ENCODE assay signal across 8 cellular contexts in genomic region chr19:49665301-49666119, GRCh38. TPM values are rescaled to one million over a fixed set of nuclear protein-coding genes. Genes with fewer than 3 reads are reported as not detected.
DNase-seq lines count a peak whose midpoint lies in the region; ATAC-seq lines count a peak whose summit lies in the region.

Gene BCL2L12, plus strand, starts transcription at chr19:49665933. Its CDS starts 760 bp downstream, at chr19:49666693.
Gene IRF3, minus strand, starts transcription at chr19:49665857. Its CDS starts 1,019 bp downstream, at chr19:49664838.

- peak within 1 kb of the TSS; percentile 77 for H3K27ac ChIP-seq in CD8-positive, alpha-beta memory T cell (ENCODE audit: low read depth, low read length)

- H3K27me3 Mint-ChIP-seq in CD8-positive, alpha-beta memory T cell = no peaks in the 10 kb centered on the region

- H3K4me1 Mint-ChIP-seq in CD8-positive, alpha-beta memory T cell = peaks cover 28 to 44% (median 40%) of the 10 kb centered on the region in 3 donors

- H3K4me1 ChIP-seq in CD8-positive, alpha-beta memory T cell (ENCODE audit: insufficient read depth, low read length) = peaks cover 29% of the 10 kb centered on the region

- no peaks in the 10 kb centered on the region for H3K9me3 ChIP-seq in CD8-positive, alpha-beta memory T cell (ENCODE audit: low read length)

- POLR2A ChIA-PET in CD8-positive, alpha-beta memory T cell (lab: Charles Lee) = interaction anchor here (0.6 to 3.9 kb wide), 12 partner anchors 9 to 897 kb away, joined by 3 to 61 read pairs (median 6); partner anchors contain the start of genes NOSIP, PRMT1, PRRG2 and RRAS
- POLR2A ChIA-PET in activated CD8-positive, alpha-beta memory T cell treated with anti-CD3 and anti-CD28 coated beads for 36 hours (lab: Charles Lee) = interaction anchor here (0.5 to 3.1 kb wide), 5 partner anchors 10 to 137 kb away, joined by 3 to 29 read pairs (median 7); partner anchors contain the start of genes NOSIP, PRMT1 and RRAS

- H3K27me3 ChIP-seq in CD8-positive, alpha-beta memory T cell (ENCODE audit: insufficient read depth, low read length, poor library complexity, severe bottlenecking) = no peaks in the 10 kb centered on the region

- H3K9me3 Mint-ChIP-seq in CD8-positive, alpha-beta memory T cell = no peaks in the 10 kb centered on the region

- peak within 1 kb of the TSS; percentile 74 to 100 (median 98) for H3K27ac Mint-ChIP-seq in CD8-positive, alpha-beta memory T cell

- H3K4me3 ChIP-seq in CD8-positive, alpha-beta memory T cell (ENCODE audit: low read length) = peak within 1 kb of the TSS; percentile 99

- peaks cover 16% of the 10 kb centered on the region for H3K36me3 ChIP-seq in CD8-positive, alpha-beta memory T cell (ENCODE audit: insufficient read depth, low read length)

- CTCF ChIA-PET in CD8-positive, alpha-beta memory T cell (lab: Charles Lee) = interaction anchor here (1.6 to 3.7 kb wide), 3 partner anchors 9 to 118 kb away, joined by 4 to 26 read pairs (median 13); partner anchors contain the start of genes RRAS and SCAF1
- CTCF ChIA-PET in activated CD8-positive, alpha-beta memory T cell treated with anti-CD3 and anti-CD28 coated beads for 36 hours (lab: Charles Lee) = interaction anchor here (1.2 to 2.7 kb wide), 3 partner anchors 13 to 190 kb away, joined by 3 to 20 read pairs (median 3); partner anchors contain the start of gene PRMT1

- DNase-seq in CD8-positive, alpha-beta memory T cell = peak; percentile 98 to 100 (median 100)
- DNase-seq in HS-27A (ENCODE audit: low read depth) (peak; percentile 97), NOMO-1 treated with DMSO at 0.1 percent for 48 hours (lab: John Stamatoyannopoulos, UW; ENCODE audit: unreplicated experiment) (peak; percentile 93), lung microvascular endothelial cell (ENCODE audit: low read depth in 2 of 2) (peak; percentile 97)
- DNase-seq in effector CD8-positive, alpha-beta T cell (lab: John Stamatoyannopoulos, UW) = peak; percentile 99
- peak; percentile 98 to 99 (median 99) for DNase-seq in stimulated activated CD4-positive, alpha-beta T cell treated with anti-CD3 and anti-CD28 coated beads, TNF-alpha, amount 100 ng/mL, for 4 hours (ENCODE audit: low read depth in 3 of 3)

- peaks cover 0 to 55% (median 0%) of the 10 kb centered on the region in 3 donors for H3K36me3 Mint-ChIP-seq in CD8-positive, alpha-beta memory T cell

- peak; percentile 68 for ATAC-seq in GM19467 (IDR thresholded peaks at IDR 0.05; ENCODE audit: unreplicated experiment)

- H3K4me3 Mint-ChIP-seq in CD8-positive, alpha-beta memory T cell = peak within 1 kb of the TSS; percentile 95 to 99 (median 97)

RNA-seq across cellular contexts. Expression of gene BCL2L12, which starts in this region (rescaled TPM):
- total RNA-seq in CD8-positive, alpha-beta memory T cell = 10 to 100 TPM; 68.2 to 70.9 TPM
- polyA plus RNA-seq in CD8-positive, alpha-beta memory T cell = 18.9 TPM
- 10 to 100 TPM; 72.3 to 73.6 TPM for total RNA-seq in activated CD8-positive, alpha-beta memory T cell treated with anti-CD3 and anti-CD28 coated beads for 36 hours
- total RNA-seq in lung microvascular endothelial cell = 3.4 and 4.8 TPM in 2 replicates

RNA-seq across cellular contexts. Expression of gene IRF3, which starts in this region (rescaled TPM):
- total RNA-seq in CD8-positive, alpha-beta memory T cell = 100 to 1,000 TPM; 118 to 127 TPM
- polyA plus RNA-seq in CD8-positive, alpha-beta memory T cell = 81.7 TPM
- 100 to 1,000 TPM; 120 to 122 TPM for total RNA-seq in activated CD8-positive, alpha-beta memory T cell treated with anti-CD3 and anti-CD28 coated beads for 36 hours
- total RNA-seq in lung microvascular endothelial cell = 26.8 and 43.1 TPM in 2 replicates

Comparison
In these comparisons a context has a peak if more than half of its experiments do, and no peak if none do; other contexts are left out.
1. Peak in every context shown above with its lines: DNase-seq, ATAC-seq, H3K4me3 ChIP-seq and H3K27ac ChIP-seq.
2. RNA of gene BCL2L12 (total RNA-seq): 72.3 to 73.6 TPM in activated CD8-positive, alpha-beta memory T cell treated with anti-CD3 and anti-CD28 coated beads for 36 hours and 68.2 to 70.9 TPM in CD8-positive, alpha-beta memory T cell; 3.4 to 4.8 TPM in lung microvascular endothelial cell; every median in the first group is over 10 times any median in the second.